Comparison of ENCODE assay signal across 1 cellular context in the genomic region with DNA sequence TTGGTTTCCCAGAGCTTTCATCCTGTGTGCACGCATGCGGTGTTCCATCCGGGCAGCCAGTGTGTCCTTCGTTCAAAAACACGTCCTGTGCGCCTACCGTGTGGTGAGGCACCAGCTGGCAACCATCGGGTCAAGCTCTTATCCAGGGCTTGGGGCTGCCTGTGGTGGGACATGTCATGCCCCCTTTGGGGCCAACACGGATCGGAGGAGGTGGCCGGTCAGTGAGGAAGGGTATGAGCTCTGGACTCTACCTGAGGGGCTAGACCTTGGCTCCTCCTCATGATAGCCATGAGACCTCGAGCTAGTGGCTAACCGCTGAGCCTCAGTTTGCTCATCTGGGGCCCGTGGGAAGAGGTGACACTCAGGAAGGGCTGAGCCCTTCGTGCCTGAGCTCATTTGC.
TF ChIP-seq lines count a peak whose summit lies in the region.

No MANE protein-coding gene starts in this region.

TF ChIP-seq in H1, 55 proteins besides CTCF, POLR2A, EP300 and RAD21:
- TF ChIP-seq POU5F1 (IDR thresholded peaks at IDR 0.05; ENCODE audit: low read depth, low read length), result no peak
- TF ChIP-seq CHD1 (IDR thresholded peaks at IDR 0.05; ENCODE audit: low read depth, low read length), result no peak
- no peak for TF ChIP-seq EGR1 (IDR thresholded peaks at IDR 0.05; ENCODE audit: borderline replicate concordance, low read depth, low read length)
- no peak for TF ChIP-seq SUZ12 (IDR thresholded peaks at IDR 0.05; ENCODE audit: low read length)
- no peak for TF ChIP-seq CBX5 (IDR thresholded peaks at IDR 0.05; ENCODE audit: low read depth, low read length)
- TF ChIP-seq RXRA (IDR thresholded peaks at IDR 0.05; ENCODE audit: insufficient read depth, low read depth, low read length), result no peak
- TF ChIP-seq, protein P1, sequence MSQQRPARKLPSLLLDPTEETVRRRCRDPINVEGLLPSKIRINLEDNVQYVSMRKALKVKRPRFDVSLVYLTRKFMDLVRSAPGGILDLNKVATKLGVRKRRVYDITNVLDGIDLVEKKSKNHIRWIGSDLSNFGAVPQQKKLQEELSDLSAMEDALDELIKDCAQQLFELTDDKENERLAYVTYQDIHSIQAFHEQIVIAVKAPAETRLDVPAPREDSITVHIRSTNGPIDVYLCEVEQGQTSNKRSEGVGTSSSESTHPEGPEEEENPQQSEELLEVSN (IDR thresholded peaks at IDR 0.05), result no peak
- no peak for TF ChIP-seq RFX5 (IDR thresholded peaks at IDR 0.05; ENCODE audit: borderline replicate concordance, low read depth, low read length)
- no peak for TF ChIP-seq HDAC2 (IDR thresholded peaks at IDR 0.05; ENCODE audit: borderline replicate concordance in 1 of 2, low read depth in 2 of 2, low read length in 2 of 2)
